In the genomic region with DNA sequence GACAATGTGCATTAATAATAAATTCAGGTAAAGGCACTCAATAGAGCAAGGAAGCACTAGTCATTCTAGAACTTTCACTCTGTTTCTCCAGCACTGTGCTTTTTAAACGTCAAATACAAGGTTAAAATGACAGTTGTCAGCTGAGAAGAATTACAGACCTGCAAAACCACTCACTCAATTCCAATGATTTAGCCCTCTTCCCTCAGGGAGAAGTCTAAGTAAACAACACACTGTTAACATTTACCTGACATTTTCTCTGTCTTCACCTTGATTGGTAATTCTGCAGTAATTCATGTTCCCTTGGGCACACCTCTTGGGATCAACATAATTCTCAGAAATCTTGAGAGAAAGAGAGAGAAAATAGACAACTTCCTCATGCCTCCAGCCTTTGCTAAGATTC, we compare ENCODE assay signal across 25 cellular contexts.
"Had no signal": no experiment of that assay in that cellular context is flagged by ENCODE, and none has a peak within 500 bp of the region (broad histone marks: within the 10 kb centered on the region; RNA-seq: fewer than 3 reads in every experiment).

No MANE protein-coding gene starts in this region.

- H3K27ac Mint-ChIP-seq: activated CD4-positive, alpha-beta memory T cell treated with anti-CD3 and anti-CD28 coated beads for 36 hours; activated CD4-positive, alpha-beta T cell treated with anti-CD3 and anti-CD28 coated beads, Interleukin-2, amount 10 ng/mL, durations not matched to agents 7 days and 5 days; activated naive CD4-positive, alpha-beta T cell treated with anti-CD3 and anti-CD28 coated beads, Interleukin-2, amount 50 U/mL, for 72 hours; activated naive CD8-positive, alpha-beta T cell treated with anti-CD3 and anti-CD28 coated beads, Interleukin-2, amount 50 U/mL, for 24 hours; brain had no signal

- H3K27ac ChIP-seq: SK-N-MC, VCaP had no signal

- H3K4me1 Mint-ChIP-seq: activated CD4-positive, alpha-beta T cell treated with anti-CD3 and anti-CD28 coated beads, Interleukin-2, amount 10 ng/mL, durations not matched to agents 7 days and 5 days; activated naive CD8-positive, alpha-beta T cell treated with anti-CD3 and anti-CD28 coated beads, Interleukin-2, amount 50 U/mL, for 24 hours; brain; central memory CD8-positive, alpha-beta T cell had no signal

- DNase-seq: activated CD4-positive, alpha-beta memory T cell treated with anti-CD3 and anti-CD28 coated beads for 36 hours; activated CD4-positive, alpha-beta T cell treated with anti-CD3 and anti-CD28 coated beads, Interleukin-2, amount 10 ng/mL, durations not matched to agents 7 days and 5 days; activated CD4-positive, CD25-positive, alpha-beta regulatory T cell; activated CD8-positive, alpha-beta memory T cell treated with anti-CD3 and anti-CD28 coated beads for 24 hours; activated effector memory CD4-positive, alpha-beta T cell treated with anti-CD3 and anti-CD28 coated beads, Interleukin-2, amount 50 U/mL, for 16 hours; activated naive CD4-positive, alpha-beta T cell treated with Interleukin-2 at 50 U/mL for 16 hours; activated naive CD8-positive, alpha-beta T cell treated with anti-CD3 and anti-CD28 coated beads, Interleukin-2, amount 50 U/mL, for 24 hours; activated T-cell treated with anti-CD3 and anti-CD28 coated beads, Interleukin-2, amount 50 U/mL, for 4 hours; amniotic stem cell; Kasumi-1; KBM-7; NCI-H1048; NCI-H146; NCI-H2081 treated with DMSO at 0.1 percent for 48 hours; NCI-H2171 treated with DMSO at 0.1 percent for 48 hours; NCI-H226; NCI-H524 treated with DMSO at 0.1 percent for 48 hours; NCI-H82; SIG-M5; T-helper 1 cell had no signal

- H3K36me3 Mint-ChIP-seq: activated CD4-positive, alpha-beta memory T cell treated with anti-CD3 and anti-CD28 coated beads for 36 hours; activated naive CD4-positive, alpha-beta T cell treated with anti-CD3 and anti-CD28 coated beads, Interleukin-2, amount 50 U/mL, for 72 hours; brain had no signal

- H3K4me3 ChIP-seq: SK-N-MC had no signal

- H3K27me3 Mint-ChIP-seq: activated CD4-positive, alpha-beta memory T cell treated with anti-CD3 and anti-CD28 coated beads for 36 hours; activated CD4-positive, alpha-beta T cell treated with anti-CD3 and anti-CD28 coated beads, Interleukin-2, amount 10 ng/mL, durations not matched to agents 7 days and 5 days; activated naive CD8-positive, alpha-beta T cell treated with anti-CD3 and anti-CD28 coated beads, Interleukin-2, amount 50 U/mL, for 24 hours; central memory CD8-positive, alpha-beta T cell had no signal

- H3K4me3 Mint-ChIP-seq: activated CD4-positive, alpha-beta memory T cell treated with anti-CD3 and anti-CD28 coated beads for 36 hours; activated CD4-positive, alpha-beta T cell treated with anti-CD3 and anti-CD28 coated beads, Interleukin-2, amount 10 ng/mL, durations not matched to agents 7 days and 5 days; activated naive CD8-positive, alpha-beta T cell treated with anti-CD3 and anti-CD28 coated beads, Interleukin-2, amount 50 U/mL, for 24 hours; activated T-cell treated with anti-CD3 and anti-CD28 coated beads, Interleukin-2, amount 50 U/mL, for 4 hours; brain; central memory CD8-positive, alpha-beta T cell had no signal

- H3K9me3 Mint-ChIP-seq: brain had no signal
